ENCODE assay signal across 1 cellular context in genomic region chr6:110682460-110682853, GRCh38.
TF ChIP-seq lines count a peak whose summit lies in the region.

No MANE protein-coding gene starts in this region.

TF ChIP-seq in HepG2, 621 proteins besides CTCF, POLR2A, EP300 and RAD21 (continued from another document and continues in another):
- TF ChIP-seq, protein P1, sequence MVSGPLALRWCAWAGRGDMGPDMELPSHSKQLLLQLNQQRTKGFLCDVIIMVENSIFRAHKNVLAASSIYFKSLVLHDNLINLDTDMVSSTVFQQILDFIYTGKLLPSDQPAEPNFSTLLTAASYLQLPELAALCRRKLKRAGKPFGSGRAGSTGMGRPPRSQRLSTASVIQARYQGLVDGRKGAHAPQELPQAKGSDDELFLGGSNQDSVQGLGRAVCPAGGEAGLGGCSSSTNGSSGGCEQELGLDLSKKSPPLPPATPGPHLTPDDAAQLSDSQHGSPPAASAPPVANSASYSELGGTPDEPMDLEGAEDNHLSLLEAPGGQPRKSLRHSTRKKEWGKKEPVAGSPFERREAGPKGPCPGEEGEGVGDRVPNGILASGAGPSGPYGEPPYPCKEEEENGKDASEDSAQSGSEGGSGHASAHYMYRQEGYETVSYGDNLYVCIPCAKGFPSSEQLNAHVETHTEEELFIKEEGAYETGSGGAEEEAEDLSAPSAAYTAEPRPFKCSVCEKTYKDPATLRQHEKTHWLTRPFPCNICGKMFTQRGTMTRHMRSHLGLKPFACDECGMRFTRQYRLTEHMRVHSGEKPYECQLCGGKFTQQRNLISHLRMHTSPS (CRISPR knock-in tag; IDR thresholded peaks at IDR 0.05; ENCODE audit: low read depth): no peak
- TF ChIP-seq NFIB (CRISPR knock-in tag; IDR thresholded peaks at IDR 0.05; ENCODE audit: borderline replicate concordance) (no peak), NFRKB (IDR thresholded peaks at IDR 0.05) (no peak), ZNF260 (CRISPR knock-in tag; IDR thresholded peaks at IDR 0.05; ENCODE audit: borderline replicate concordance, low read depth) (no peak), MBD4 (IDR thresholded peaks at IDR 0.05; ENCODE audit: borderline replicate concordance, low read length) (no peak), ZNF143 (CRISPR knock-in tag; IDR thresholded peaks at IDR 0.05) (no peak), ZNF335 (CRISPR knock-in tag; IDR thresholded peaks at IDR 0.05) (no peak), ZNF558 (CRISPR knock-in tag; IDR thresholded peaks at IDR 0.05; ENCODE audit: borderline replicate concordance) (no peak), STAG1 (CRISPR knock-in tag; IDR thresholded peaks at IDR 0.05) (peak; percentile 94), TEAD3 (CRISPR knock-in tag; optimal IDR thresholded peaks at IDR 0.05; ENCODE audit: borderline replicate concordance) (no peak), YY1 (IDR thresholded peaks at IDR 0.05; ENCODE audit: insufficient read depth, insufficient replicate concordance, low read depth, low read length) (no peak), CERS6 (CRISPR knock-in tag; IDR thresholded peaks at IDR 0.05) (no peak), SAFB2 (CRISPR knock-in tag; IDR thresholded peaks at IDR 0.05; ENCODE audit: borderline replicate concordance, low read depth) (no peak), PRDM4 (CRISPR knock-in tag; IDR thresholded peaks at IDR 0.05; ENCODE audit: borderline replicate concordance) (no peak), ZNF616 (CRISPR knock-in tag; IDR thresholded peaks at IDR 0.05; ENCODE audit: low read depth) (no peak), LCORL (IDR thresholded peaks at IDR 0.05) (no peak), LCORL (CRISPR knock-in tag; IDR thresholded peaks at IDR 0.05) (no peak; the same call in 1 of the 2 replicates), REXO4 (CRISPR knock-in tag; IDR thresholded peaks at IDR 0.05; ENCODE audit: borderline replicate concordance) (no peak), RXRB (CRISPR knock-in tag; IDR thresholded peaks at IDR 0.05; ENCODE audit: borderline replicate concordance) (peak; percentile 53), ATF7 (IDR thresholded peaks at IDR 0.05) (no peak), ATF7 (CRISPR knock-in tag; IDR thresholded peaks at IDR 0.05) (no peak)
- TF ChIP-seq, protein P2, sequence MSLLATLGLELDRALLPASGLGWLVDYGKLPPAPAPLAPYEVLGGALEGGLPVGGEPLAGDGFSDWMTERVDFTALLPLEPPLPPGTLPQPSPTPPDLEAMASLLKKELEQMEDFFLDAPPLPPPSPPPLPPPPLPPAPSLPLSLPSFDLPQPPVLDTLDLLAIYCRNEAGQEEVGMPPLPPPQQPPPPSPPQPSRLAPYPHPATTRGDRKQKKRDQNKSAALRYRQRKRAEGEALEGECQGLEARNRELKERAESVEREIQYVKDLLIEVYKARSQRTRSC (CRISPR knock-in tag; IDR thresholded peaks at IDR 0.05; ENCODE audit: low read depth): no peak
- TF ChIP-seq, protein P3, sequence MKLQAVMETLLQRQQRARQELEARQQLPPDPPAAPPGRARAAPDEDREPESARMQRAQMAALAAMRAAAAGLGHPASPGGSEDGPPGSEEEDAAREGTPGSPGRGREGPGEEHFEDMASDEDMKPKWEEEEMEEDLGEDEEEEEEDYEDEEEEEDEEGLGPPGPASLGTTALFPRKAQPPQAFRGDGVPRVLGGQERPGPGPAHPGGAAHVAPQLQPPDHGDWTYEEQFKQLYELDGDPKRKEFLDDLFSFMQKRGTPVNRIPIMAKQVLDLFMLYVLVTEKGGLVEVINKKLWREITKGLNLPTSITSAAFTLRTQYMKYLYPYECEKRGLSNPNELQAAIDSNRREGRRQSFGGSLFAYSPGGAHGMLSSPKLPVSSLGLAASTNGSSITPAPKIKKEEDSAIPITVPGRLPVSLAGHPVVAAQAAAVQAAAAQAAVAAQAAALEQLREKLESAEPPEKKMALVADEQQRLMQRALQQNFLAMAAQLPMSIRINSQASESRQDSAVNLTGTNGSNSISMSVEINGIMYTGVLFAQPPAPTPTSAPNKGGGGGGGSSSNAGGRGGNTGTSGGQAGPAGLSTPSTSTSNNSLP (IDR thresholded peaks at IDR 0.05; ENCODE audit: low read depth, low read length): 0 out of 2 replicates have a peak, but pooled peaks have one; percentile 24
- TF ChIP-seq, protein P4, sequence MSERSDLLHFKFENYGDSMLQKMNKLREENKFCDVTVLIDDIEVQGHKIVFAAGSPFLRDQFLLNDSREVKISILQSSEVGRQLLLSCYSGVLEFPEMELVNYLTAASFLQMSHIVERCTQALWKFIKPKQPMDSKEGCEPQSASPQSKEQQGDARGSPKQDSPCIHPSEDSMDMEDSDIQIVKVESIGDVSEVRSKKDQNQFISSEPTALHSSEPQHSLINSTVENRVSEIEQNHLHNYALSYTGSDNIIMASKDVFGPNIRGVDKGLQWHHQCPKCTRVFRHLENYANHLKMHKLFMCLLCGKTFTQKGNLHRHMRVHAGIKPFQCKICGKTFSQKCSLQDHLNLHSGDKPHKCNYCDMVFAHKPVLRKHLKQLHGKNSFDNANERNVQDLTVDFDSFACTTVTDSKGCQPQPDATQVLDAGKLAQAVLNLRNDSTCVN (CRISPR knock-in tag; IDR thresholded peaks at IDR 0.05; ENCODE audit: borderline replicate concordance): no peak
- TF ChIP-seq, protein P5, sequence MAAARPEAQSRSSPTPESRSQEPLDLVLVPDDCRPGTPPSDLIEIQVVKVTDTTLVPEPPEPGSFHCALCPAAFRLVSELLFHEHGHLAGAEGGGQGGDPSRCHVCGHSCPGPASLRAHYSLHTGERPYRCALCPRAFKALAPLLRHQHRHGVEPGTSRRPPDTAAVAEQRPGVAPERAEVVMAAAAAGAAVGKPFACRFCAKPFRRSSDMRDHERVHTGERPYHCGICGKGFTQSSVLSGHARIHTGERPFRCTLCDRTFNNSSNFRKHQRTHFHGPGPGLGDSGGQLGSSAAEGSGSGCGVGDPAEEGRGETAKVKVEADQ (CRISPR knock-in tag; IDR thresholded peaks at IDR 0.05; ENCODE audit: borderline replicate concordance): no peak
- TF ChIP-seq, protein P6, sequence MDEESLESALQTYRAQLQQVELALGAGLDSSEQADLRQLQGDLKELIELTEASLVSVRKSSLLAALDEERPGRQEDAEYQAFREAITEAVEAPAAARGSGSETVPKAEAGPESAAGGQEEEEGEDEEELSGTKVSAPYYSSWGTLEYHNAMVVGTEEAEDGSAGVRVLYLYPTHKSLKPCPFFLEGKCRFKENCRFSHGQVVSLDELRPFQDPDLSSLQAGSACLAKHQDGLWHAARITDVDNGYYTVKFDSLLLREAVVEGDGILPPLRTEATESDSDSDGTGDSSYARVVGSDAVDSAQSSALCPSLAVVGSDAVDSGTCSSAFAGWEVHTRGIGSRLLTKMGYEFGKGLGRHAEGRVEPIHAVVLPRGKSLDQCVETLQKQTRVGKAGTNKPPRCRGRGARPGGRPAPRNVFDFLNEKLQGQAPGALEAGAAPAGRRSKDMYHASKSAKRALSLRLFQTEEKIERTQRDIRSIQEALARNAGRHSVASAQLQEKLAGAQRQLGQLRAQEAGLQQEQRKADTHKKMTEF (CRISPR knock-in tag; IDR thresholded peaks at IDR 0.05): 0 out of 2 replicates have a peak, but pooled peaks have one; percentile 35
- TF ChIP-seq, protein P7, sequence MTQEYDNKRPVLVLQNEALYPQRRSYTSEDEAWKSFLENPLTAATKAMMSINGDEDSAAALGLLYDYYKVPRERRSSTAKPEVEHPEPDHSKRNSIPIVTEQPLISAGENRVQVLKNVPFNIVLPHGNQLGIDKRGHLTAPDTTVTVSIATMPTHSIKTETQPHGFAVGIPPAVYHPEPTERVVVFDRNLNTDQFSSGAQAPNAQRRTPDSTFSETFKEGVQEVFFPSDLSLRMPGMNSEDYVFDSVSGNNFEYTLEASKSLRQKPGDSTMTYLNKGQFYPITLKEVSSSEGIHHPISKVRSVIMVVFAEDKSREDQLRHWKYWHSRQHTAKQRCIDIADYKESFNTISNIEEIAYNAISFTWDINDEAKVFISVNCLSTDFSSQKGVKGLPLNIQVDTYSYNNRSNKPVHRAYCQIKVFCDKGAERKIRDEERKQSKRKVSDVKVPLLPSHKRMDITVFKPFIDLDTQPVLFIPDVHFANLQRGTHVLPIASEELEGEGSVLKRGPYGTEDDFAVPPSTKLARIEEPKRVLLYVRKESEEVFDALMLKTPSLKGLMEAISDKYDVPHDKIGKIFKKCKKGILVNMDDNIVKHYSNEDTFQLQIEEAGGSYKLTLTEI (CRISPR knock-in tag; conservative IDR thresholded peaks at IDR 0.05): no peak
- TF ChIP-seq, protein P8, sequence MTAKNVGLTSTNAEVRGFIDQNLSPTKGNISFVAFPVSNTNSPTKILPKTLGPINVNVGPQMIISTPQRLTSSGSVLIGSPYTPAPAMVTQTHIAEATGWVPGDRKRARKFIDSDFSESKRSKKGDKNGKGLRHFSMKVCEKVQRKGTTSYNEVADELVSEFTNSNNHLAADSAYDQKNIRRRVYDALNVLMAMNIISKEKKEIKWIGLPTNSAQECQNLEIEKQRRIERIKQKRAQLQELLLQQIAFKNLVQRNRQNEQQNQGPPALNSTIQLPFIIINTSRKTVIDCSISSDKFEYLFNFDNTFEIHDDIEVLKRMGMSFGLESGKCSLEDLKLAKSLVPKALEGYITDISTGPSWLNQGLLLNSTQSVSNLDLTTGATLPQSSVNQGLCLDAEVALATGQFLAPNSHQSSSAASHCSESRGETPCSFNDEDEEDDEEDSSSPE (CRISPR knock-in tag; IDR thresholded peaks at IDR 0.05): no peak
- TF ChIP-seq, protein P9, sequence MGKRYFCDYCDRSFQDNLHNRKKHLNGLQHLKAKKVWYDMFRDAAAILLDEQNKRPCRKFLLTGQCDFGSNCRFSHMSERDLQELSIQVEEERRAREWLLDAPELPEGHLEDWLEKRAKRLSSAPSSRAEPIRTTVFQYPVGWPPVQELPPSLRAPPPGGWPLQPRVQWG (CRISPR knock-in tag; IDR thresholded peaks at IDR 0.05; ENCODE audit: borderline replicate concordance, low read depth): no peak
- TF ChIP-seq, protein P10, sequence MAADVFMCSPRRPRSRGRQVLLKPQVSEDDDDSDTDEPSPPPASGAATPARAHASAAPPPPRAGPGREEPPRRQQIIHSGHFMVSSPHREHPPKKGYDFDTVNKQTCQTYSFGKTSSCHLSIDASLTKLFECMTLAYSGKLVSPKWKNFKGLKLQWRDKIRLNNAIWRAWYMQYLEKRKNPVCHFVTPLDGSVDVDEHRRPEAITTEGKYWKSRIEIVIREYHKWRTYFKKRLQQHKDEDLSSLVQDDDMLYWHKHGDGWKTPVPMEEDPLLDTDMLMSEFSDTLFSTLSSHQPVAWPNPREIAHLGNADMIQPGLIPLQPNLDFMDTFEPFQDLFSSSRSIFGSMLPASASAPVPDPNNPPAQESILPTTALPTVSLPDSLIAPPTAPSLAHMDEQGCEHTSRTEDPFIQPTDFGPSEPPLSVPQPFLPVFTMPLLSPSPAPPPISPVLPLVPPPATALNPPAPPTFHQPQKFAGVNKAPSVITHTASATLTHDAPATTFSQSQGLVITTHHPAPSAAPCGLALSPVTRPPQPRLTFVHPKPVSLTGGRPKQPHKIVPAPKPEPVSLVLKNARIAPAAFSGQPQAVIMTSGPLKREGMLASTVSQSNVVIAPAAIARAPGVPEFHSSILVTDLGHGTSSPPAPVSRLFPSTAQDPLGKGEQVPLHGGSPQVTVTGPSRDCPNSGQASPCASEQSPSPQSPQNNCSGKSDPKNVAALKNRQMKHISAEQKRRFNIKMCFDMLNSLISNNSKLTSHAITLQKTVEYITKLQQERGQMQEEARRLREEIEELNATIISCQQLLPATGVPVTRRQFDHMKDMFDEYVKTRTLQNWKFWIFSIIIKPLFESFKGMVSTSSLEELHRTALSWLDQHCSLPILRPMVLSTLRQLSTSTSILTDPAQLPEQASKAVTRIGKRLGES (CRISPR knock-in tag; IDR thresholded peaks at IDR 0.05; ENCODE audit: borderline replicate concordance): no peak
- TF ChIP-seq, protein P11, sequence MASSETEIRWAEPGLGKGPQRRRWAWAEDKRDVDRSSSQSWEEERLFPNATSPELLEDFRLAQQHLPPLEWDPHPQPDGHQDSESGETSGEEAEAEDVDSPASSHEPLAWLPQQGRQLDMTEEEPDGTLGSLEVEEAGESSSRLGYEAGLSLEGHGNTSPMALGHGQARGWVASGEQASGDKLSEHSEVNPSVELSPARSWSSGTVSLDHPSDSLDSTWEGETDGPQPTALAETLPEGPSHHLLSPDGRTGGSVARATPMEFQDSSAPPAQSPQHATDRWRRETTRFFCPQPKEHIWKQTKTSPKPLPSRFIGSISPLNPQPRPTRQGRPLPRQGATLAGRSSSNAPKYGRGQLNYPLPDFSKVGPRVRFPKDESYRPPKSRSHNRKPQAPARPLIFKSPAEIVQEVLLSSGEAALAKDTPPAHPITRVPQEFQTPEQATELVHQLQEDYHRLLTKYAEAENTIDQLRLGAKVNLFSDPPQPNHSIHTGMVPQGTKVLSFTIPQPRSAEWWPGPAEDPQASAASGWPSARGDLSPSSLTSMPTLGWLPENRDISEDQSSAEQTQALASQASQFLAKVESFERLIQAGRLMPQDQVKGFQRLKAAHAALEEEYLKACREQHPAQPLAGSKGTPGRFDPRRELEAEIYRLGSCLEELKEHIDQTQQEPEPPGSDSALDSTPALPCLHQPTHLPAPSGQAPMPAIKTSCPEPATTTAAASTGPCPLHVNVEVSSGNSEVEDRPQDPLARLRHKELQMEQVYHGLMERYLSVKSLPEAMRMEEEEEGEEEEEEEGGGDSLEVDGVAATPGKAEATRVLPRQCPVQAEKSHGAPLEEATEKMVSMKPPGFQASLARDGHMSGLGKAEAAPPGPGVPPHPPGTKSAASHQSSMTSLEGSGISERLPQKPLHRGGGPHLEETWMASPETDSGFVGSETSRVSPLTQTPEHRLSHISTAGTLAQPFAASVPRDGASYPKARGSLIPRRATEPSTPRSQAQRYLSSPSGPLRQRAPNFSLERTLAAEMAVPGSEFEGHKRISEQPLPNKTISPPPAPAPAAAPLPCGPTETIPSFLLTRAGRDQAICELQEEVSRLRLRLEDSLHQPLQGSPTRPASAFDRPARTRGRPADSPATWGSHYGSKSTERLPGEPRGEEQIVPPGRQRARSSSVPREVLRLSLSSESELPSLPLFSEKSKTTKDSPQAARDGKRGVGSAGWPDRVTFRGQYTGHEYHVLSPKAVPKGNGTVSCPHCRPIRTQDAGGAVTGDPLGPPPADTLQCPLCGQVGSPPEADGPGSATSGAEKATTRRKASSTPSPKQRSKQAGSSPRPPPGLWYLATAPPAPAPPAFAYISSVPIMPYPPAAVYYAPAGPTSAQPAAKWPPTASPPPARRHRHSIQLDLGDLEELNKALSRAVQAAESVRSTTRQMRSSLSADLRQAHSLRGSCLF (CRISPR knock-in tag; IDR thresholded peaks at IDR 0.05; ENCODE audit: borderline replicate concordance): no peak
